In the genomic region with DNA sequence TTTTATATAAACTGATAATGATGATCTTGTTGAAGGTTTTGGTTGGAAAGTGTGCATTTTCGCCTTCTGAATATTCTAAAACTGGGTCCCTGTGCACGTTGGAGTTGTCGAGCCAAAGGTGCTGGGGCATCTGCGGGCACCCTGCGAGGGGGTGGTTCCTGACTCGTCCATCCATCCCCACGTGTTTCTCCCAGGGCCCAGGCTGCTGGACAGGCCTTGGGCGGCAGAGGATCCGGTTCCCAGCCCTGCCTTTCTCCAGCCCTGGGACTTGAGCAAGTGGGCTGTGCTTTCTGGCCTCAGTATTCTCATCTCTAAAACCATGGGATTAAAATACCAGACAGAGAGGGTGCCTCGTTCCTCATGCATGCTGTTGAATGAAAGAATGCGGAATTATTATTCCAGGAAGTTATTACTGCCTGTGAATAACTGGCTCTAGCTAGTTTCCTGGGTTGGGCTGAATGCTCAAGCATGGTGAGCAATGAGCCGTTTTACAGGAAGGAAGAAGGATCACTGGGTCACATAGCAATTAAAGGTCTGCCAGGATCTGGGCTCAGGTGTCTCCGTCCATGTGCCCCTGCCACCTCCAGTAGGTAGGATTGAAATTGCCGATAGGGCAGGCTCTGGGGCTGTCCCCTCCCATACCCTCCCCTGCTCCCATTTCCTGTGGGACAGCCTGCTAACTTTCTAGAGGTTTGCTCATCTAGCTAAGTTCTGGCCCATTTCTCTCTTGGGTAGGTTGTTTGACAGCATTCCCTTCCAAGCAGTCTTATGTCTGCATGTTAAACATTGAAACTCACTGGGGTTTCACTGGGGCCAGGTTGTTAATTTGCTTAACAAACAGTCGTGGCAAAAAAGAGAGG, we compare ENCODE assay signal across 1 cellular context.
TF ChIP-seq lines count a peak whose summit lies in the region.

No MANE protein-coding gene starts in this region.

TF ChIP-seq in HepG2, 621 proteins besides CTCF, POLR2A, EP300 and RAD21 (continued from another document):
- TF ChIP-seq, protein P1, sequence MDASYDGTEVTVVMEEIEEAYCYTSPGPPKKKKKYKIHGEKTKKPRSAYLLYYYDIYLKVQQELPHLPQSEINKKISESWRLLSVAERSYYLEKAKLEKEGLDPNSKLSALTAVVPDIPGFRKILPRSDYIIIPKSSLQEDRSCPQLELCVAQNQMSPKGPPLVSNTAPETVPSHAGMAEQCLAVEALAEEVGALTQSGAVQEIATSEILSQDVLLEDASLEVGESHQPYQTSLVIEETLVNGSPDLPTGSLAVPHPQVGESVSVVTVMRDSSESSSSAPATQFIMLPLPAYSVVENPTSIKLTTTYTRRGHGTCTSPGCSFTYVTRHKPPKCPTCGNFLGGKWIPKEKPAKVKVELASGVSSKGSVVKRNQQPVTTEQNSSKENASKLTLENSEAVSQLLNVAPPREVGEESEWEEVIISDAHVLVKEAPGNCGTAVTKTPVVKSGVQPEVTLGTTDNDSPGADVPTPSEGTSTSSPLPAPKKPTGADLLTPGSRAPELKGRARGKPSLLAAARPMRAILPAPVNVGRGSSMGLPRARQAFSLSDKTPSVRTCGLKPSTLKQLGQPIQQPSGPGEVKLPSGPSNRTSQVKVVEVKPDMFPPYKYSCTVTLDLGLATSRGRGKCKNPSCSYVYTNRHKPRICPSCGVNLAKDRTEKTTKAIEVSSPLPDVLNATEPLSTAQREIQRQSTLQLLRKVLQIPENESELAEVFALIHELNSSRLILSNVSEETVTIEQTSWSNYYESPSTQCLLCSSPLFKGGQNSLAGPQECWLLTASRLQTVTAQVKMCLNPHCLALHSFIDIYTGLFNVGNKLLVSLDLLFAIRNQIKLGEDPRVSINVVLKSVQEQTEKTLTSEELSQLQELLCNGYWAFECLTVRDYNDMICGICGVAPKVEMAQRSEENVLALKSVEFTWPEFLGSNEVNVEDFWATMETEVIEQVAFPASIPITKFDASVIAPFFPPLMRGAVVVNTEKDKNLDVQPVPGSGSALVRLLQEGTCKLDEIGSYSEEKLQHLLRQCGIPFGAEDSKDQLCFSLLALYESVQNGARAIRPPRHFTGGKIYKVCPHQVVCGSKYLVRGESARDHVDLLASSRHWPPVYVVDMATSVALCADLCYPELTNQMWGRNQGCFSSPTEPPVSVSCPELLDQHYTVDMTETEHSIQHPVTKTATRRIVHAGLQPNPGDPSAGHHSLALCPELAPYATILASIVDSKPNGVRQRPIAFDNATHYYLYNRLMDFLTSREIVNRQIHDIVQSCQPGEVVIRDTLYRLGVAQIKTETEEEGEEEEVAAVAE (CRISPR knock-in tag; IDR thresholded peaks at IDR 0.05; ENCODE audit: borderline replicate concordance): no peak
- TF ChIP-seq, protein P2, sequence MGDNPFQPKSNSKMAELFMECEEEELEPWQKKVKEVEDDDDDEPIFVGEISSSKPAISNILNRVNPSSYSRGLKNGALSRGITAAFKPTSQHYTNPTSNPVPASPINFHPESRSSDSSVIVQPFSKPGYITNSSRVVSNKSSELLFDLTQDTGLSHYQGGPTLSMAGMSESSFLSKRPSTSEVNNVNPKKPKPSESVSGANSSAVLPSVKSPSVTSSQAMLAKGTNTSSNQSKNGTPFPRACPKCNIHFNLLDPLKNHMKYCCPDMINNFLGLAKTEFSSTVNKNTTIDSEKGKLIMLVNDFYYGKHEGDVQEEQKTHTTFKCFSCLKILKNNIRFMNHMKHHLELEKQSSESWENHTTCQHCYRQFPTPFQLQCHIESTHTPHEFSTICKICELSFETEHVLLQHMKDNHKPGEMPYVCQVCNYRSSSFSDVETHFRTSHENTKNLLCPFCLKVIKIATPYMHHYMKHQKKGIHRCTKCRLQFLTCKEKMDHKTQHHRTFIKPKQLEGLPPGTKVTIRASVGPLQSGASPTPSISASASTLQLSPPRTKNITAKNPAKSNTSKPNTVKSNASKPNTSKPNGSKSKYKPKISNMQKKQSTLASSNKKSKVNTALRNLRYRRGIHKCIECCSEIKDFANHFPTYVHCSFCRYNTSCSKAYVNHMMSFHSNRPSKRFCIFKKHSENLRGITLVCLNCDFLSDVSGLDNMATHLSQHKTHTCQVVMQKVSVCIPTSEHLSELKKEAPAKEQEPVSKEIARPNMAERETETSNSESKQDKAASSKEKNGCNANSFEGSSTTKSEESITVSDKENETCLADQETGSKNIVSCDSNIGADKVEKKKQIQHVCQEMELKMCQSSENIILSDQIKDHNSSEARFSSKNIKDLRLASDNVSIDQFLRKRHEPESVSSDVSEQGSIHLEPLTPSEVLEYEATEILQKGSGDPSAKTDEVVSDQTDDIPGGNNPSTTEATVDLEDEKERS (CRISPR knock-in tag; IDR thresholded peaks at IDR 0.05): no peak
- TF ChIP-seq ZNF382 (CRISPR knock-in tag; IDR thresholded peaks at IDR 0.05; ENCODE audit: borderline replicate concordance): no peak
- TF ChIP-seq, protein P3, sequence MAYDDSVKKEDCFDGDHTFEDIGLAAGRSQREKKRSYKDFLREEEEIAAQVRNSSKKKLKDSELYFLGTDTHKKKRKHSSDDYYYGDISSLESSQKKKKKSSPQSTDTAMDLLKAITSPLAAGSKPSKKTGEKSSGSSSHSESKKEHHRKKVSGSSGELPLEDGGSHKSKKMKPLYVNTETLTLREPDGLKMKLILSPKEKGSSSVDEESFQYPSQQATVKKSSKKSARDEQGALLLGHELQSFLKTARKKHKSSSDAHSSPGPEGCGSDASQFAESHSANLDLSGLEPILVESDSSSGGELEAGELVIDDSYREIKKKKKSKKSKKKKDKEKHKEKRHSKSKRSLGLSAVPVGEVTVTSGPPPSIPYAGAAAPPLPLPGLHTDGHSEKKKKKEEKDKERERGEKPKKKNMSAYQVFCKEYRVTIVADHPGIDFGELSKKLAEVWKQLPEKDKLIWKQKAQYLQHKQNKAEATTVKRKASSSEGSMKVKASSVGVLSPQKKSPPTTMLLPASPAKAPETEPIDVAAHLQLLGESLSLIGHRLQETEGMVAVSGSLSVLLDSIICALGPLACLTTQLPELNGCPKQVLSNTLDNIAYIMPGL (CRISPR knock-in tag; IDR thresholded peaks at IDR 0.05; ENCODE audit: borderline replicate concordance in 1 of 2, low read depth in 1 of 2): no peak
- TF ChIP-seq DPF2 (CRISPR knock-in tag; IDR thresholded peaks at IDR 0.05; ENCODE audit: borderline replicate concordance, low read depth): no peak
- no peak for TF ChIP-seq FOXA3 (CRISPR knock-in tag; IDR thresholded peaks at IDR 0.05)
